24 cellular contexts compared by ENCODE assay signal in genomic region chr9:94975480-94976452, GRCh38.
DNase-seq lines count a peak whose midpoint lies in the region; ATAC-seq, FAIRE-seq and TF ChIP-seq lines count a peak whose summit lies in the region.
"Had no signal": no experiment of that assay in that cellular context is flagged by ENCODE, and none has a peak within 500 bp of the region (broad histone marks: within the 10 kb centered on the region; RNA-seq: fewer than 3 reads in every experiment).

No MANE protein-coding gene starts in this region.

- in situ Hi-C loops in HepG2 (cut with HindIII; ENCODE audit: extremely low pct_ligation_motif_present, low pct_unique_long_range_greater_than_20kb), result no loop called here

- TF ChIP-seq RAD21 in HepG2 (CRISPR knock-in tag; IDR thresholded peaks at IDR 0.05), result no peak

- H3K9ac ChIP-seq in HepG2 (ENCODE audit: insufficient read depth, low read depth, low read length), result peak overlapping the region; percentile 30
- H3K9ac ChIP-seq in neuronal stem cell (ENCODE audit: low read depth, low read length, poor library complexity), result peak overlapping the region; percentile 68

- H3K4me3 ChIP-seq in HepG2 (replicated peaks in 1 of 3; ENCODE audit: insufficient read depth in 1 of 3, low read depth in 2 of 3, low read length in 3 of 3) (peak overlapping the region in 1 of 3 experiments; percentile 21; a peak in 2 of 6 replicates), neuronal stem cell (ENCODE audit: low read length in 2 of 2) (no peak overlapping the region), uterus (no peak overlapping the region)
- H3K4me3 ChIP-seq: GM23338 had no signal

- TF ChIP-seq EP300 in HepG2 (IDR thresholded peaks at IDR 0.05; ENCODE audit: low read depth in 2 of 2, low read length in 2 of 2) (peak in 1 of 2 experiments; percentile 58; a peak in 2 of 4 replicates), HepG2 (CRISPR knock-in tag; IDR thresholded peaks at IDR 0.05; ENCODE audit: borderline replicate concordance) (no peak)

- peak; percentile 77 for ATAC-seq in HepG2
- ATAC-seq in HG03097 (IDR thresholded peaks at IDR 0.05; ENCODE audit: low FRiP score, unreplicated experiment), result no peak
- ATAC-seq in HG03442 (IDR thresholded peaks at IDR 0.05; ENCODE audit: unreplicated experiment), result no peak
- ATAC-seq: GM23338, HCT116, Right ventricle myocardium inferior had no signal

- H3K4ac ChIP-seq in neuronal stem cell (ENCODE audit: low read length), result no peak overlapping the region

- peak overlapping the region; percentile 49 for H3K18ac ChIP-seq in neuronal stem cell (ENCODE audit: low read length)

- no peak overlapping the region for H2AK5ac ChIP-seq in neuronal stem cell (ENCODE audit: low read depth, low read length)

- H3K14ac ChIP-seq in neuronal stem cell (ENCODE audit: low read length), result no peak overlapping the region

- H3K36me3 ChIP-seq in HepG2 (replicated peaks in 1 of 2; ENCODE audit: control insufficient read depth in 1 of 2, insufficient read depth in 2 of 2, low read length in 2 of 2) (no peaks in the 10 kb centered on the region), neuronal stem cell (replicated peaks in 1 of 2; ENCODE audit: control insufficient read depth in 2 of 2, insufficient read depth in 2 of 2, low read length in 2 of 2) (no peaks in the 10 kb centered on the region), uterus (no peaks in the 10 kb centered on the region)

- H4K20me1 ChIP-seq in HepG2 (ENCODE audit: insufficient read depth, low read length), result no peaks in the 10 kb centered on the region

- H3K27ac ChIP-seq in HepG2 (ENCODE audit: extremely low read length, insufficient read depth, low read length), result peak overlapping the region; percentile 54
- H3K27ac ChIP-seq in neuronal stem cell (replicated peaks; ENCODE audit: low read length), result no peak overlapping the region
- H3K27ac ChIP-seq in uterus, result peak overlapping the region; percentile 32 to 47

- WGBS in HepG2 (ENCODE audit: low lambda C conversion rate), result 62% methylated on average over 15 of the region's 16 CpGs
- WGBS in neuronal stem cell (ENCODE audit: extremely low coverage in 2 of 2, insufficient read length in 2 of 2, insufficient replicate concordance in 1 of 2), 2 donors, result no CpG with 5 or more reads among the region's 16 CpGs

- peak overlapping the region; percentile 58 for H2BK5ac ChIP-seq in neuronal stem cell (ENCODE audit: low read length)

- DNase-seq in amniotic epithelial cell (ENCODE audit: low read depth), result peak; percentile 39
- DNase-seq in HepG2 (ENCODE audit: low spot score), result peak; percentile 79
- no peak for DNase-seq in neuronal stem cell (ENCODE audit: low spot score)
- no peak for DNase-seq in uterus
- DNase-seq in stimulated activated naive CD4-positive, alpha-beta T cell (lab: John Stamatoyannopoulos, UW), result no peak
- DNase-seq: C1 segment of cervical spinal cord; CD8-positive, alpha-beta memory T cell; Kasumi-1; MM.1S; NCI-H1092 treated with DMSO at 0.1 percent for 48 hours; NCI-H146; NCI-H2081; NCI-H2171 treated with DMSO at 0.1 percent for 48 hours; NCI-H510A; NCI-H774 had no signal

- intact Hi-C loops in HepG2 (cut with micrococcal nuclease; ENCODE audit: unreplicated experiment), result no loop called here
- intact Hi-C loops in uterus (cut with DNase I; ENCODE audit: low total_unique reads), result no loop called here

- POLR2A ChIA-PET in HepG2 (lab: Yijun Ruan, JAX), result interaction anchor here (1.3 kb wide), 1 partner anchor 47 kb away, joined by 4 read pairs; no protein-coding TSS in a partner anchor

- TF ChIP-seq POLR2A in HepG2 (IDR thresholded peaks at IDR 0.05; ENCODE audit: insufficient read depth in 1 of 2, low read depth in 2 of 2, low read length in 2 of 2), result peak in 1 of 2 experiments; percentile 39; a peak in 1 of 4 replicates
- no peak for TF ChIP-seq POLR2A in uterus (IDR thresholded peaks at IDR 0.05)

- no TSS peak for BruUV-seq in HepG2 (replicated peaks; lab: Mats Ljungman, UMichigan)

- H3K27me3 ChIP-seq in HepG2 (ENCODE audit: control insufficient read depth in 1 of 2, insufficient read depth in 2 of 2, low read length in 2 of 2) (no peaks in the 10 kb centered on the region), neuronal stem cell (ENCODE audit: control insufficient read depth in 3 of 3, insufficient read depth in 3 of 3, low read depth in 1 of 3, low read length in 3 of 3) (no peaks in the 10 kb centered on the region), uterus (no peaks in the 10 kb centered on the region)

- H3K79me2 ChIP-seq in HepG2 (ENCODE audit: insufficient read depth, low read length), result no peaks in the 10 kb centered on the region

- H2BK15ac ChIP-seq in neuronal stem cell (ENCODE audit: low read length), result no peak overlapping the region

- no peak overlapping the region for H2BK12ac ChIP-seq in neuronal stem cell (ENCODE audit: low read length)

- no peak overlapping the region for H3K23ac ChIP-seq in neuronal stem cell (ENCODE audit: low read depth, low read length, poor library complexity)

- FAIRE-seq in HepG2 (lab: Jason Lieb, UNC), result peak; percentile 64
- FAIRE-seq: D721Med, GM12892, GM18507, RCC 7860 had no signal

- H3K4me2 ChIP-seq in HepG2 (ENCODE audit: low read depth, low read length) (peak overlapping the region; percentile 67), neuronal stem cell (ENCODE audit: insufficient read depth, low read length, poor library complexity, severe bottlenecking) (no peak overlapping the region)
- H3K4me2 ChIP-seq: GM23338 had no signal

- H2BK120ac ChIP-seq in neuronal stem cell (ENCODE audit: low read depth, low read length), result no peak overlapping the region

- H2AFZ ChIP-seq in HepG2 (ENCODE audit: low read length), result no peak overlapping the region
- no peak overlapping the region for H2AFZ ChIP-seq in neuronal stem cell (ENCODE audit: low read length)
- H2AFZ ChIP-seq: GM23338 had no signal

- H4K91ac ChIP-seq in neuronal stem cell (ENCODE audit: low read depth, low read length, poor library complexity), result no peak overlapping the region

- no peak for TF ChIP-seq CTCF in HepG2 (CRISPR knock-in tag; IDR thresholded peaks at IDR 0.05)
- TF ChIP-seq CTCF in uterus (IDR thresholded peaks at IDR 0.05), result no peak

- CTCF ChIA-PET in HepG2 (lab: Yijun Ruan, JAX; ENCODE audit: low intra/inter-chr PET ratio, low total read pairs), result no interaction called here

- H3K4me1 ChIP-seq in HepG2 (ENCODE audit: insufficient read depth, low read length) (peaks cover 79% of the 10 kb centered on the region), neuronal stem cell (ENCODE audit: control insufficient read depth in 2 of 2, insufficient read depth in 1 of 2, low read depth in 1 of 2, low read length in 2 of 2) (peaks cover 6 to 24% of the 10 kb centered on the region in 2 donors), uterus (peaks cover 0 to 3% of the 10 kb centered on the region in 2 donors)

- no peaks in the 10 kb centered on the region for H3K9me3 ChIP-seq in HepG2 (ENCODE audit: low read length)
- H3K9me3 ChIP-seq in neuronal stem cell (replicated peaks in 1 of 2; ENCODE audit: control insufficient read depth in 2 of 2, insufficient read depth in 1 of 2, low read depth in 1 of 2, low read length in 2 of 2), result no peaks in the 10 kb centered on the region
- H3K9me3 ChIP-seq in uterus, result no peaks in the 10 kb centered on the region

- no peak overlapping the region for H4K8ac ChIP-seq in neuronal stem cell (ENCODE audit: low read depth, low read length)

- H3K79me1 ChIP-seq in neuronal stem cell (ENCODE audit: low read depth, low read length), result no peaks in the 10 kb centered on the region

TF ChIP-seq in HepG2, 621 proteins besides CTCF, POLR2A, EP300 and RAD21 (continues in another document):
- TF ChIP-seq ARID3A (IDR thresholded peaks at IDR 0.05; ENCODE audit: low read depth, low read length), result no peak
- TF ChIP-seq ZNF101 (CRISPR knock-in tag; IDR thresholded peaks at IDR 0.05; ENCODE audit: borderline replicate concordance, low read depth), result no peak
- no peak for TF ChIP-seq ZNF20 (CRISPR knock-in tag; IDR thresholded peaks at IDR 0.05)
- no peak for TF ChIP-seq ZNF770 (CRISPR knock-in tag; IDR thresholded peaks at IDR 0.05)
- peak; percentile 63; the same call in 1 of the 2 replicates for TF ChIP-seq GATAD2A (CRISPR knock-in tag; IDR thresholded peaks at IDR 0.05)
- TF ChIP-seq ZNF230 (CRISPR knock-in tag; IDR thresholded peaks at IDR 0.05), result no peak
- no peak for TF ChIP-seq ZNF468 (CRISPR knock-in tag; IDR thresholded peaks at IDR 0.05)
- no peak for TF ChIP-seq THAP7 (CRISPR knock-in tag; IDR thresholded peaks at IDR 0.05)

Comparison
In these comparisons a context has a peak if more than half of its experiments do, and no peak if none do; other contexts are left out.
1. DNase-seq: peak in amniotic epithelial cell (single experiment) and HepG2 (single experiment); none in neuronal stem cell (single experiment), uterus (0 of 2) and stimulated activated naive CD4-positive, alpha-beta T cell (0 of 6).